ENCODE assay signal across 9 cellular contexts in genomic region chr2:70789304-70790078, GRCh38. TPM values are rescaled to one million over a fixed set of nuclear protein-coding genes. Genes with fewer than 3 reads are reported as not detected.
DNase-seq lines count a peak whose midpoint lies in the region; ATAC-seq and TF ChIP-seq lines count a peak whose summit lies in the region.
"Had no signal": no experiment of that assay in that cellular context is flagged by ENCODE, and none has a peak within 500 bp of the region (broad histone marks: within the 10 kb centered on the region; RNA-seq: fewer than 3 reads in every experiment).

No MANE protein-coding gene starts in this region.

- no peak overlapping the region for H3K4me3 ChIP-seq in ovary
- peak overlapping the region in 1 of 3 donors; percentile 19 for H3K4me3 ChIP-seq in thyroid gland (replicated peaks in 1 of 3)
- H3K4me3 ChIP-seq: SJSA1 had no signal

- TF ChIP-seq CTCF in ovary (IDR thresholded peaks at IDR 0.05) (no peak), thyroid gland (IDR thresholded peaks at IDR 0.05) (peak in 4 of 6 experiments; percentile 24 to 56 (median 46))

- H3K27me3 Mint-ChIP-seq in IgD-negative memory B cell: peaks cover 32% of the 10 kb centered on the region

- no peaks in the 10 kb centered on the region for H3K27me3 ChIP-seq in ovary
- peaks cover 9% of the 10 kb centered on the region for H3K27me3 ChIP-seq in thyroid gland

- H3K9me3 ChIP-seq in ovary: no peaks in the 10 kb centered on the region
- no peaks in the 10 kb centered on the region for H3K9me3 ChIP-seq in thyroid gland
- H3K9me3 ChIP-seq: SJSA1 had no signal

- peak overlapping the region; percentile 44 to 95 (median 82) for H3K4me3 Mint-ChIP-seq in IgD-negative memory B cell

- peaks cover 5 to 6% (median 5%) of the 10 kb centered on the region in 3 donors for H3K4me1 Mint-ChIP-seq in IgD-negative memory B cell

- DNase-seq in COLO668 (lab: John Stamatoyannopoulos, UW; ENCODE audit: unreplicated experiment) (peak; percentile 71), RPMI7951 (ENCODE audit: low read depth) (peak; percentile 51), globus pallidus (ENCODE audit: low spot score) (peak; percentile 55), ovary (peak in 3 of 5 donors; percentile 22 to 45 (median 23)), thyroid gland (peak; percentile 59 to 62)
- DNase-seq in activated gamma-delta T cell treated with anti-CD3 and anti-CD28 coated beads, Interleukin-2, amount 50 U/mL, for 16 hours (ENCODE audit: low read depth): peak; percentile 39

- H3K36me3 Mint-ChIP-seq in IgD-negative memory B cell: peaks cover 5% of the 10 kb centered on the region

- TF ChIP-seq POLR2A in ovary (IDR thresholded peaks at IDR 0.05): no peak
- TF ChIP-seq POLR2A in thyroid gland (IDR thresholded peaks at IDR 0.05): no peak

- 3 to 6% (median 5%) methylated on average over 32 of the region's 32 CpGs for WGBS in ovary, 3 donors
- WGBS in thyroid gland, 2 donors: 5 to 7% methylated on average over 32 of the region's 32 CpGs

- peak overlapping the region in 1 of 3 donors; percentile 59 for H3K27ac Mint-ChIP-seq in IgD-negative memory B cell

- H3K4me1 ChIP-seq in ovary (ENCODE audit: insufficient read depth) (no peaks in the 10 kb centered on the region), thyroid gland (peaks cover 7 to 10% of the 10 kb centered on the region in 2 donors)
- H3K4me1 ChIP-seq: SJSA1 had no signal

- H3K36me3 ChIP-seq in ovary (no peaks in the 10 kb centered on the region), thyroid gland (no peaks in the 10 kb centered on the region)
- H3K36me3 ChIP-seq: SJSA1 had no signal

- intact Hi-C loops in ovary (cut with DNase I) (no loop called here), thyroid gland (cut with DNase I) (loop anchor here (5.0 kb wide), 1 partner anchor 132 kb away; no protein-coding TSS in a partner anchor)

- no peak for TF ChIP-seq EP300 in ovary (IDR thresholded peaks at IDR 0.05)

- ATAC-seq in HG03025 (IDR thresholded peaks at IDR 0.05; ENCODE audit: low FRiP score, unreplicated experiment): no peak

- H3K27ac ChIP-seq in ovary (no peak overlapping the region), thyroid gland (no peak overlapping the region)
- H3K27ac ChIP-seq: SJSA1 had no signal

- H3K9me3 Mint-ChIP-seq in IgD-negative memory B cell: no peaks in the 10 kb centered on the region

RNA-seq across cellular contexts. Expression of gene FIGLA, which starts 1.0 kb away (rescaled TPM):
- polyA plus RNA-seq in IgD-negative memory B cell (not detected), ovary (1 to 10 TPM in 1 of 2 donors, not detected in 1; 3.3 TPM)
- total RNA-seq in RPMI7951 (2014; rRNA removed; shearing (Covaris generic)): not detected in 2 replicates
- total RNA-seq in ovary (under 1 TPM in 1 of 7 donors, not detected in 6; 0.35 TPM), thyroid gland (not detected)
- total RNA-seq: SJSA1 had no signal

RNA-seq across cellular contexts. Expression of gene ADD2, which starts 21.5 kb away (rescaled TPM):
- polyA plus RNA-seq in IgD-negative memory B cell (17.3 TPM), ovary (under 1 TPM; 0.29 to 0.62 TPM)
- not detected in 2 replicates for total RNA-seq in RPMI7951 (2014; rRNA removed; shearing (Covaris generic))
- total RNA-seq in ovary (1 to 10 TPM in 4 of 7 donors, under 1 TPM in 3; 0.38 to 6.2 (median 1.2) TPM), thyroid gland (1 to 10 TPM; 1.9 to 6.5 (median 3.1) TPM)
- total RNA-seq: SJSA1 had no signal

RNA-seq across cellular contexts. Expression of gene CLEC4F, which starts 30.9 kb away (rescaled TPM):
- not detected for polyA plus RNA-seq in IgD-negative memory B cell
- not detected in 2 replicates for total RNA-seq in RPMI7951 (2014; rRNA removed; shearing (Covaris generic))
- total RNA-seq in ovary: 1 to 10 TPM in 1 of 7 donors, under 1 TPM in 5, not detected in 1; 0.11 to 1.4 (median 0.38) TPM
- polyA plus RNA-seq in ovary: 1 to 10 TPM in 1 of 2 donors, under 1 TPM in 1; 0.50 to 1.3 TPM
- total RNA-seq in thyroid gland: 1 to 10 TPM in 1 of 4 donors, not detected in 3; 1.4 TPM
- total RNA-seq: SJSA1 had no signal

RNA-seq across cellular contexts. Expression of gene CD207, which starts 46.1 kb away (rescaled TPM):
- polyA plus RNA-seq in IgD-negative memory B cell (not detected), ovary (under 1 TPM; 0.35 to 0.83 TPM)
- total RNA-seq in RPMI7951 (2014; rRNA removed; shearing (Covaris generic)): 0.29 TPM in 1 of 2 replicates, not detected in the other
- total RNA-seq in ovary (1 to 10 TPM in 1 of 7 donors, under 1 TPM in 4, not detected in 2; 0.13 to 1.5 (median 0.40) TPM), thyroid gland (not detected)
- total RNA-seq: SJSA1 had no signal

Comparison
In these comparisons a context has a peak if more than half of its experiments do, and no peak if none do; other contexts are left out.
1. CTCF ChIP-seq: peak in thyroid gland (4 of 6); none in ovary (0 of 3).
2. Peak in every context shown above with its lines, with median percentiles within 50 percentile points of each other: DNase-seq.